ENCODE assay signal across 1 cellular context in the genomic region with DNA sequence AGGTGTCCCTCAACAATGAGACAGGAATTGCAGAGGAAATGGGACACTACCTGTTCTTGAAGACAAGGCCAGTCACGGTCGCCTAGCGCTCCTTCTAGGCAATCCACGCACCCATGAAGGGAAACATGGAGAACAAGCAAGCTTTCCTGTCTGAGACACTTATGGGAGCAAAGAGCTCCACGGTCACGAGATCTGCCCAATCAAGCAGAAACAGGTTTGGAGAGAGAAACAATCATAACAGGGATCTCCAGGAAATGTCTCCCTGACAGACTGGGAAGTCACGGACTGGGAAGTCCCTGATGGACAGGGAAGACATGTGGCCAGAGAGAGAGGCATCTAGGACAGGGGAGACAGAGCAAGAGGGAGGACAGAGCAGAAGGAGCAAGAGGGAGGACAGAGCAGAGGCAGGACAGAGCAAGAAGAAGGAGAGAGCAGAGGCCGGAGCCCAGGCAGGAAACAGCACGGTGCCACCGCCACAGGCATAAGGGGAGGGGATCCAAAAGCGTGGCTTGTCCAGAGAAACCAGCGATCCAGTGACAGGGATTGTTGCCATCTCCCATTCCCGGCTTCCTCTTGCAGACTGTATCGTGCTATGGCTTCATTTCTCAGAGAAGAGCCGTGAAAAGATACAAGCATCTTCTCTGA.
TF ChIP-seq lines count a peak whose summit lies in the region.

No MANE protein-coding gene starts in this region.

TF ChIP-seq in H1, 55 proteins besides CTCF, POLR2A, EP300 and RAD21 (continued from another document):
- no peak for TF ChIP-seq SIX5 (IDR thresholded peaks at IDR 0.05; ENCODE audit: low read depth, low read length)
- TF ChIP-seq TBP (IDR thresholded peaks at IDR 0.05; ENCODE audit: low read depth, low read length), result no peak
- TF ChIP-seq GABPA (IDR thresholded peaks at IDR 0.05; ENCODE audit: borderline replicate concordance, insufficient read depth, low read length), result no peak
- TF ChIP-seq RNF2 (IDR thresholded peaks at IDR 0.05; ENCODE audit: borderline replicate concordance, low read depth, low read length, missing control alignments, poor library complexity, severe bottlenecking), result no peak
- no peak for TF ChIP-seq FOSL1 (IDR thresholded peaks at IDR 0.05; ENCODE audit: insufficient read depth, low read depth, low read length)
- no peak for TF ChIP-seq HDAC2 (IDR thresholded peaks at IDR 0.05; ENCODE audit: borderline replicate concordance in 1 of 2, low read depth in 2 of 2, low read length in 2 of 2)
- no peak for TF ChIP-seq TAF1 (IDR thresholded peaks at IDR 0.05; ENCODE audit: low read depth, low read length)
- no peak for TF ChIP-seq HDAC6 (IDR thresholded peaks at IDR 0.05; ENCODE audit: low read depth, low read length)
- TF ChIP-seq TAF7 (optimal IDR thresholded peaks at IDR 0.05; ENCODE audit: borderline replicate concordance, low read depth, low read length), result no peak
- no peak for TF ChIP-seq GTF2F1 (IDR thresholded peaks at IDR 0.05; ENCODE audit: borderline replicate concordance, low read depth, low read length)
- no peak for TF ChIP-seq POU5F1 (IDR thresholded peaks at IDR 0.05; ENCODE audit: low read depth, low read length)
- no peak for TF ChIP-seq RXRA (IDR thresholded peaks at IDR 0.05; ENCODE audit: insufficient read depth, low read depth, low read length)
- TF ChIP-seq MAFK (IDR thresholded peaks at IDR 0.05; ENCODE audit: low read depth, low read length), result no peak
- TF ChIP-seq TCF12 (IDR thresholded peaks at IDR 0.05; ENCODE audit: low read depth, low read length), result no peak
